In the genomic region with DNA sequence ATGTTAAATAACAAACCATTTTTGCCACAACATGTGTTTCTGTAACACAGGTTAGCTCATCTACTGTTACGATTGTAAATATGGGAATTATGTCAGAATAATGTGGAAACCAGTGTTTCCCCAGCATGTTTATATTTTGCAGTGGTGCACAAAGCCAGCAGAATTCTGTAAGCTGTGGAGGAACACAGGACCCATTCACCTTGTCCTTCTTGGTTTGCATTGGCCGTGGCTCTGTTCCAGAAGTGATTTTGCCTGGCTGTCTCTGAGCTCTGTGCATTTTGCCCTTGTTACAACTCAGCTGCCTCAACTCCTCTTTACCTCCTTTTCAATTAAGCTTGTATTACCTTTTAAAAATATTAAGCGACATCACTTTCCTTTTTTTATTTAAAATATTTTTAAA, we compare ENCODE assay signal across 25 cellular contexts.
"Had no signal": no experiment of that assay in that cellular context is flagged by ENCODE, and none has a peak within 500 bp of the region (broad histone marks: within the 10 kb centered on the region; RNA-seq: fewer than 3 reads in every experiment).

No MANE protein-coding gene starts in this region.

- H3K36me3 ChIP-seq: heart left ventricle, spleen had no signal

- H3K4me3 ChIP-seq: heart left ventricle, spleen, testis had no signal

- H2AFZ ChIP-seq: parathyroid adenoma had no signal

- H3K27ac Mint-ChIP-seq: activated CD4-positive, alpha-beta memory T cell treated with anti-CD3 and anti-CD28 coated beads, Interleukin-2, amount 10 ng/mL, durations not matched to agents 7 days and 5 days; activated CD4-positive, alpha-beta T cell treated with anti-CD3 and anti-CD28 coated beads, Interleukin-2, amount 10 ng/mL, durations not matched to agents 7 days and 5 days; activated naive CD4-positive, alpha-beta T cell treated with anti-CD3 and anti-CD28 coated beads, Interleukin-2, amount 50 U/mL, for 24 hours; activated naive CD8-positive, alpha-beta T cell treated with anti-CD3 and anti-CD28 coated beads, Interleukin-2, amount 50 U/mL, for 24 hours; activated T-cell treated with anti-CD3 and anti-CD28 coated beads, Interleukin-2, amount 50 U/mL, for 24 hours; activated T-helper 17 cell treated with anti-CD3 and anti-CD28 coated beads, Interleukin-2, amount 50 U/mL, for 72 hours; memory B cell; naive thymus-derived CD4-positive, alpha-beta T cell; WTC11 had no signal

- H3K9me3 Mint-ChIP-seq: activated CD4-positive, alpha-beta memory T cell treated with anti-CD3 and anti-CD28 coated beads, Interleukin-2, amount 10 ng/mL, durations not matched to agents 7 days and 5 days; activated CD4-positive, alpha-beta T cell treated with anti-CD3 and anti-CD28 coated beads, Interleukin-2, amount 10 ng/mL, durations not matched to agents 7 days and 5 days; activated naive CD4-positive, alpha-beta T cell treated with anti-CD3 and anti-CD28 coated beads, Interleukin-2, amount 50 U/mL, for 24 hours; activated naive CD8-positive, alpha-beta T cell treated with anti-CD3 and anti-CD28 coated beads, Interleukin-2, amount 50 U/mL, for 24 hours; activated T-cell treated with anti-CD3 and anti-CD28 coated beads, Interleukin-2, amount 50 U/mL, for 24 hours; activated T-helper 17 cell treated with anti-CD3 and anti-CD28 coated beads, Interleukin-2, amount 50 U/mL, for 72 hours; endodermal cell; memory B cell; WTC11 had no signal

- H3K4me3 Mint-ChIP-seq: activated CD4-positive, alpha-beta memory T cell treated with anti-CD3 and anti-CD28 coated beads, Interleukin-2, amount 10 ng/mL, durations not matched to agents 7 days and 5 days; activated CD4-positive, alpha-beta T cell treated with anti-CD3 and anti-CD28 coated beads, Interleukin-2, amount 10 ng/mL, durations not matched to agents 7 days and 5 days; activated naive CD4-positive, alpha-beta T cell treated with anti-CD3 and anti-CD28 coated beads, Interleukin-2, amount 50 U/mL, for 24 hours; activated naive CD8-positive, alpha-beta T cell treated with anti-CD3 and anti-CD28 coated beads, Interleukin-2, amount 50 U/mL, for 24 hours; activated T-cell treated with anti-CD3 and anti-CD28 coated beads, Interleukin-2, amount 50 U/mL, for 24 hours; activated T-helper 17 cell treated with anti-CD3 and anti-CD28 coated beads, Interleukin-2, amount 50 U/mL, for 72 hours; endodermal cell; memory B cell; naive thymus-derived CD4-positive, alpha-beta T cell; WTC11 had no signal

- H3K36me3 Mint-ChIP-seq: activated naive CD4-positive, alpha-beta T cell treated with anti-CD3 and anti-CD28 coated beads, Interleukin-2, amount 50 U/mL, for 24 hours; WTC11 had no signal

- H3K9me3 ChIP-seq: heart left ventricle, spleen, testis had no signal

- H3K9ac ChIP-seq: parathyroid adenoma had no signal

- DNase-seq: activated CD4-positive, alpha-beta memory T cell treated with anti-CD3 and anti-CD28 coated beads, Interleukin-2, amount 10 ng/mL, durations not matched to agents 7 days and 5 days; activated CD4-positive, alpha-beta T cell treated with anti-CD3 and anti-CD28 coated beads for 1 hour; activated CD4-positive, alpha-beta T cell treated with anti-CD3 and anti-CD28 coated beads, Interleukin-2, amount 10 ng/mL, durations not matched to agents 7 days and 5 days; activated CD8-positive, alpha-beta memory T cell treated with anti-CD3 and anti-CD28 coated beads, Interleukin-2, amount 50 U/mL, for 48 hours; activated gamma-delta T cell treated with Interleukin-2 at 50 U/mL for 16 hours; activated naive CD8-positive, alpha-beta T cell treated with anti-CD3 and anti-CD28 coated beads, Interleukin-2, amount 50 U/mL, for 24 hours; activated T-cell treated with anti-CD3 and anti-CD28 coated beads, Interleukin-2, amount 50 U/mL, for 24 hours; caudate nucleus; foreskin keratinocyte; heart left ventricle; hypothalamus; midbrain; naive thymus-derived CD4-positive, alpha-beta T cell; right cardiac atrium; spleen; stimulated activated naive CD4-positive, alpha-beta T cell; T-helper 2 cell; testis; trophoblast cell had no signal

- H3K4me1 ChIP-seq: foreskin keratinocyte, parathyroid adenoma had no signal

- H3K27ac ChIP-seq: foreskin keratinocyte, heart left ventricle, parathyroid adenoma, spleen, testis had no signal

- H3K27me3 Mint-ChIP-seq: activated CD4-positive, alpha-beta memory T cell treated with anti-CD3 and anti-CD28 coated beads, Interleukin-2, amount 10 ng/mL, durations not matched to agents 7 days and 5 days; activated CD4-positive, alpha-beta T cell treated with anti-CD3 and anti-CD28 coated beads, Interleukin-2, amount 10 ng/mL, durations not matched to agents 7 days and 5 days; activated naive CD4-positive, alpha-beta T cell treated with anti-CD3 and anti-CD28 coated beads, Interleukin-2, amount 50 U/mL, for 24 hours; activated naive CD8-positive, alpha-beta T cell treated with anti-CD3 and anti-CD28 coated beads, Interleukin-2, amount 50 U/mL, for 24 hours; activated T-cell treated with anti-CD3 and anti-CD28 coated beads, Interleukin-2, amount 50 U/mL, for 24 hours; activated T-helper 17 cell treated with anti-CD3 and anti-CD28 coated beads, Interleukin-2, amount 50 U/mL, for 72 hours had no signal

- H3K4me1 Mint-ChIP-seq: activated CD4-positive, alpha-beta memory T cell treated with anti-CD3 and anti-CD28 coated beads, Interleukin-2, amount 10 ng/mL, durations not matched to agents 7 days and 5 days; activated CD4-positive, alpha-beta T cell treated with anti-CD3 and anti-CD28 coated beads, Interleukin-2, amount 10 ng/mL, durations not matched to agents 7 days and 5 days; activated naive CD4-positive, alpha-beta T cell treated with anti-CD3 and anti-CD28 coated beads, Interleukin-2, amount 50 U/mL, for 24 hours; activated naive CD8-positive, alpha-beta T cell treated with anti-CD3 and anti-CD28 coated beads, Interleukin-2, amount 50 U/mL, for 24 hours had no signal

- H3K79me2 ChIP-seq: parathyroid adenoma had no signal

- H3K27me3 ChIP-seq: foreskin keratinocyte, heart left ventricle, spleen, testis had no signal
